Comparison of ENCODE assay signal across 11 cellular contexts in genomic region chr14:100679707-100680438, GRCh38. TPM values are rescaled to one million over a fixed set of nuclear protein-coding genes. Genes with fewer than 3 reads are reported as not detected.
DNase-seq lines count a peak whose midpoint lies in the region; ATAC-seq and TF ChIP-seq lines count a peak whose summit lies in the region.
"Had no signal": no experiment of that assay in that cellular context is flagged by ENCODE, and none has a peak within 500 bp of the region (broad histone marks: within the 10 kb centered on the region; RNA-seq: fewer than 3 reads in every experiment).

No MANE protein-coding gene starts in this region.

- no peaks in the 10 kb centered on the region for H3K27me3 ChIP-seq in WERI-Rb-1 (ENCODE audit: insufficient read depth, low read depth, severe bottlenecking)

- ATAC-seq in omental fat pad (ENCODE audit: low FRiP score) = peak; percentile 50
- no peak for ATAC-seq in GM18858 (IDR thresholded peaks at IDR 0.05; ENCODE audit: unreplicated experiment)
- ATAC-seq: activated CD8-positive, alpha-beta memory T cell treated with anti-CD3 and anti-CD28 coated beads, Interleukin-2, amount 10 ng/mL, durations not matched to agents 7 days and 5 days had no signal

- DNase-seq in AG08396 (ENCODE audit: low spot score) (peak; percentile 85), RPMI7951 (ENCODE audit: low read depth) (peak; percentile 66), foreskin fibroblast (peak; percentile 93 to 94), omental fat pad (ENCODE audit: low spot score) (no peak), WERI-Rb-1 (no peak), KBM-7 (no peak)
- DNase-seq in activated CD4-positive, CD25-positive, alpha-beta regulatory T cell (lab: John Stamatoyannopoulos, UW) = no peak
- DNase-seq: activated CD8-positive, alpha-beta memory T cell treated with anti-CD3 and anti-CD28 coated beads, Interleukin-2, amount 10 ng/mL, durations not matched to agents 7 days and 5 days; dermis blood vessel endothelial cell had no signal

- H3K36me3 ChIP-seq in WERI-Rb-1 = no peaks in the 10 kb centered on the region

- H3K4me3 ChIP-seq in foreskin fibroblast (ENCODE audit: low read depth in 1 of 2, low read length in 2 of 2) = no peak overlapping the region
- H3K4me3 ChIP-seq in WERI-Rb-1 (ENCODE audit: low read depth, low read length) = no peak overlapping the region

- no peaks in the 10 kb centered on the region for H3K9me3 ChIP-seq in WERI-Rb-1 (ENCODE audit: severe bottlenecking)

- no peak overlapping the region for H3K27ac ChIP-seq in WERI-Rb-1

- TF ChIP-seq CTCF in foreskin fibroblast (IDR thresholded peaks at IDR 0.05; ENCODE audit: low read depth, low read length) = peak; percentile 30
- TF ChIP-seq CTCF in omental fat pad (IDR thresholded peaks at IDR 0.05) = no peak
- TF ChIP-seq CTCF in WERI-Rb-1 (IDR thresholded peaks at IDR 0.05; ENCODE audit: low read depth, low read length) = no peak

- in situ Hi-C loops in KBM-7 (cut with MboI; ENCODE audit: low pct_unique_long_range_greater_than_20kb, low sequenced_read_pairs) = no loop called here

RNA-seq across cellular contexts. Expression of gene DLK1, which starts 46.8 kb away (rescaled TPM):
- total RNA-seq in RPMI7951 (2014; rRNA removed; shearing (Covaris generic)) = not detected in 2 replicates
- total RNA-seq in omental fat pad = not detected
- total RNA-seq: activated CD8-positive, alpha-beta memory T cell treated with anti-CD3 and anti-CD28 coated beads, Interleukin-2, amount 10 ng/mL, durations not matched to agents 7 days and 5 days; dermis blood vessel endothelial cell; lung microvascular endothelial cell had no signal

Comparison
In these comparisons a context has a peak if more than half of its experiments do, and no peak if none do; other contexts are left out.
1. DNase-seq: peak in AG08396 (single experiment), RPMI7951 (single experiment) and foreskin fibroblast (2 of 2); none in omental fat pad (single experiment), WERI-Rb-1 (single experiment), KBM-7 (single experiment) and activated CD4-positive, CD25-positive, alpha-beta regulatory T cell (0 of 4).